ENCODE assay signal across 22 cellular contexts in the genomic region with DNA sequence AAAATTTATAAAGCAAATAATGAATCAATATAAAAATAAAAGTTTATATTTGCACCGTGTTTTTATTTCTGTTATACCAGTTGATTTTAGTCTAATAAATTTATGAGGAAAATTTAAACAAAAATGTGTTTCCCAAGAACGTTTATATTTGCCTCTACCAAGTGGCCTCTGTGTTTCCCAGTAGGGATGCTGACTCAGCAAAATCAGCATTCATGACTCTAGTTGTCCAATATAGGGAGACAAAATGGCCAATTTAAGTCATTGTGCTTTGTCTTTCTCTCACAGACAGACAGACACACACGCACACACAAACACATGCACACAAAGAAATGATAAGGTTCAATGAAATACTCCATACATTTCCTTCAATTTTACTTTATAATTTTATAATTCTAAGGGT.
"Had no signal": no experiment of that assay in that cellular context is flagged by ENCODE, and none has a peak within 500 bp of the region (broad histone marks: within the 10 kb centered on the region; RNA-seq: fewer than 3 reads in every experiment).

No MANE protein-coding gene starts in this region.

- H3K4me3 Mint-ChIP-seq: activated B cell treated with CpG ODN at 0.5 μM for 24 hours; activated CD4-positive, alpha-beta T cell treated with anti-CD3 and anti-CD28 coated beads for 36 hours; activated naive CD8-positive, alpha-beta T cell treated with anti-CD3 and anti-CD28 coated beads for 36 hours; memory B cell; nephron; stimulated activated effector memory CD8-positive, alpha-beta T cell treated with anti-CD3 and anti-CD28 coated beads, Interleukin-12 subunit alpha, Interleukin-12 subunit beta, amount 100 ng/mL, for 72 hours had no signal

- H3K9me3 Mint-ChIP-seq: activated B cell treated with CpG ODN at 0.5 μM for 24 hours, memory B cell, nephron had no signal

- H3K36me3 ChIP-seq: esophagus squamous epithelium, gastrocnemius medialis, pancreas, stomach, uterus had no signal

- FAIRE-seq: pancreas had no signal

- H3K36me3 Mint-ChIP-seq: activated naive CD8-positive, alpha-beta T cell treated with anti-CD3 and anti-CD28 coated beads for 36 hours; memory B cell; stimulated activated effector memory CD8-positive, alpha-beta T cell treated with anti-CD3 and anti-CD28 coated beads, Interleukin-12 subunit alpha, Interleukin-12 subunit beta, amount 100 ng/mL, for 72 hours had no signal

- H3K9me3 ChIP-seq: esophagus squamous epithelium, gastrocnemius medialis, pancreas, stomach, uterus had no signal

- DNase-seq: activated B cell treated with CpG ODN at 0.5 μM for 24 hours; activated CD4-positive, alpha-beta T cell treated with anti-CD3 and anti-CD28 coated beads for 36 hours; activated CD4-positive, alpha-beta T cell treated with anti-CD3 and anti-CD28 coated beads, Interleukin-2, amount 50 U/mL, for 4 hours; activated CD8-positive, alpha-beta memory T cell treated with anti-CD3 and anti-CD28 coated beads, Interleukin-2, amount 50 U/mL, for 48 hours; activated naive CD4-positive, alpha-beta T cell treated with Interleukin-2 at 50 U/mL for 16 hours; activated naive CD8-positive, alpha-beta T cell treated with anti-CD3 and anti-CD28 coated beads for 36 hours; activated T-cell treated with anti-CD3 and anti-CD28 coated beads, Interleukin-2, amount 50 U/mL, for 48 hours; cerebellar nuclear complex; esophagus squamous epithelium; gastrocnemius medialis; islet precursor cell; left cardiac atrium; pancreas; right cardiac atrium; stimulated activated CD4-positive, alpha-beta T cell treated with anti-CD3 and anti-CD28 coated beads, Interleukin-2, amount 100 ng/mL, for 24 hours; stomach; T1000; uterus had no signal

- H3K4me1 Mint-ChIP-seq: activated B cell treated with CpG ODN at 0.5 μM for 24 hours; activated CD4-positive, alpha-beta T cell treated with anti-CD3 and anti-CD28 coated beads for 36 hours; activated naive CD8-positive, alpha-beta T cell treated with anti-CD3 and anti-CD28 coated beads for 36 hours; nephron; stimulated activated effector memory CD8-positive, alpha-beta T cell treated with anti-CD3 and anti-CD28 coated beads, Interleukin-12 subunit alpha, Interleukin-12 subunit beta, amount 100 ng/mL, for 72 hours had no signal

- H3K27me3 Mint-ChIP-seq: activated B cell treated with CpG ODN at 0.5 μM for 24 hours; activated CD4-positive, alpha-beta T cell treated with anti-CD3 and anti-CD28 coated beads for 36 hours; activated naive CD8-positive, alpha-beta T cell treated with anti-CD3 and anti-CD28 coated beads for 36 hours; memory B cell had no signal

- ATAC-seq: activated CD4-positive, alpha-beta T cell treated with anti-CD3 and anti-CD28 coated beads for 36 hours; gastrocnemius medialis; left cardiac atrium; pancreas; right cardiac atrium; stimulated activated effector memory CD8-positive, alpha-beta T cell treated with anti-CD3 and anti-CD28 coated beads, Interleukin-12 subunit alpha, Interleukin-12 subunit beta, amount 100 ng/mL, for 72 hours had no signal

- H3K4me3 ChIP-seq: coronary artery, esophagus squamous epithelium, gastrocnemius medialis, pancreas, stomach, uterus had no signal

- H3K27me3 ChIP-seq: esophagus squamous epithelium, gastrocnemius medialis, pancreas, stomach, uterus had no signal

- H3K27ac ChIP-seq: coronary artery, esophagus squamous epithelium, gastrocnemius medialis, pancreas, stomach, uterus had no signal

- H3K4me1 ChIP-seq: esophagus squamous epithelium, gastrocnemius medialis, pancreas, stomach, uterus had no signal
